1 cellular context compared by ENCODE assay signal in the genomic region with DNA sequence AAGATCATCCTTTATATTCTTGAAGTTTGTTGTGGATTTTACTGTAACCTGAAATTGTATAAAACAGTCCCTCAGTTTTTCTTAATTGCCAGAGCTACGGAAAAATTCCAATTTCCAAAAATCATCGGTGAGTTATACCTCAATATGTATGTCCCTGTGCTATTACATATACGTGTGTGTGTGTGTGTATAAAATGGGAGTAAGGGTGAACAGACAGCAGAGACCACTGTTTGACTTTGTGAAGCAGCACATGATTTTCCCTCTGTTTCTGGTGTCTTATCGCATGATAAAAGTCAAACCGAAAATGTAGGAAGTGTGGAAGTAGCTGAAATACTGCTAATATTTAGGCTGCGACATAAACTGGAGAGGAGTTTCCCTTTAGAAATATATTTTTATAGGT.
TF ChIP-seq lines count a peak whose summit lies in the region.

No MANE protein-coding gene starts in this region.

TF ChIP-seq in H1, 55 proteins besides CTCF, POLR2A, EP300 and RAD21:
- TF ChIP-seq RXRA (IDR thresholded peaks at IDR 0.05; ENCODE audit: insufficient read depth, low read depth, low read length) (no peak), CEBPB (IDR thresholded peaks at IDR 0.05; ENCODE audit: low read depth, low read length) (no peak), POLR2AphosphoS5 (IDR thresholded peaks at IDR 0.05; ENCODE audit: low read depth, low read length) (no peak), BACH1 (IDR thresholded peaks at IDR 0.05; ENCODE audit: low read length) (no peak), GTF2F1 (IDR thresholded peaks at IDR 0.05; ENCODE audit: borderline replicate concordance, low read depth, low read length) (no peak), EGR1 (IDR thresholded peaks at IDR 0.05; ENCODE audit: borderline replicate concordance, low read depth, low read length) (no peak), CBX8 (IDR thresholded peaks at IDR 0.05; ENCODE audit: borderline replicate concordance, low read depth, low read length) (no peak), SUZ12 (IDR thresholded peaks at IDR 0.05; ENCODE audit: low read length) (no peak), HDAC6 (IDR thresholded peaks at IDR 0.05; ENCODE audit: low read depth, low read length) (no peak), SIX5 (IDR thresholded peaks at IDR 0.05; ENCODE audit: low read depth, low read length) (no peak), CBX5 (IDR thresholded peaks at IDR 0.05; ENCODE audit: low read depth, low read length) (no peak), KDM4A (IDR thresholded peaks at IDR 0.05; ENCODE audit: low read depth, low read length, severe bottlenecking) (no peak), MAFK (IDR thresholded peaks at IDR 0.05; ENCODE audit: low read depth, low read length) (no peak), EZH2 (IDR thresholded peaks at IDR 0.05; ENCODE audit: low read depth, low read length, severe bottlenecking) (no peak), NRF1 (IDR thresholded peaks at IDR 0.05; ENCODE audit: low read depth, low read length) (no peak), SAP30 (IDR thresholded peaks at IDR 0.05; ENCODE audit: insufficient read depth, insufficient replicate concordance, low read length) (no peak), TBP (IDR thresholded peaks at IDR 0.05; ENCODE audit: low read depth, low read length) (no peak), RFX5 (IDR thresholded peaks at IDR 0.05; ENCODE audit: borderline replicate concordance, low read depth, low read length) (no peak)
- TF ChIP-seq, protein P1, sequence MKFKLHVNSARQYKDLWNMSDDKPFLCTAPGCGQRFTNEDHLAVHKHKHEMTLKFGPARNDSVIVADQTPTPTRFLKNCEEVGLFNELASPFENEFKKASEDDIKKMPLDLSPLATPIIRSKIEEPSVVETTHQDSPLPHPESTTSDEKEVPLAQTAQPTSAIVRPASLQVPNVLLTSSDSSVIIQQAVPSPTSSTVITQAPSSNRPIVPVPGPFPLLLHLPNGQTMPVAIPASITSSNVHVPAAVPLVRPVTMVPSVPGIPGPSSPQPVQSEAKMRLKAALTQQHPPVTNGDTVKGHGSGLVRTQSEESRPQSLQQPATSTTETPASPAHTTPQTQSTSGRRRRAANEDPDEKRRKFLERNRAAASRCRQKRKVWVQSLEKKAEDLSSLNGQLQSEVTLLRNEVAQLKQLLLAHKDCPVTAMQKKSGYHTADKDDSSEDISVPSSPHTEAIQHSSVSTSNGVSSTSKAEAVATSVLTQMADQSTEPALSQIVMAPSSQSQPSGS (IDR thresholded peaks at IDR 0.05; ENCODE audit: low read length) = no peak
- TF ChIP-seq, protein P2, sequence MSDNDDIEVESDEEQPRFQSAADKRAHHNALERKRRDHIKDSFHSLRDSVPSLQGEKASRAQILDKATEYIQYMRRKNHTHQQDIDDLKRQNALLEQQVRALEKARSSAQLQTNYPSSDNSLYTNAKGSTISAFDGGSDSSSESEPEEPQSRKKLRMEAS (IDR thresholded peaks at IDR 0.05) = no peak
